Comparison of ENCODE assay signal across 27 cellular contexts in genomic region chr16:5186381-5186903, GRCh38.
"Had no signal": no experiment of that assay in that cellular context is flagged by ENCODE, and none has a peak within 500 bp of the region (broad histone marks: within the 10 kb centered on the region; RNA-seq: fewer than 3 reads in every experiment).

No MANE protein-coding gene starts in this region.

- H3K4me3 ChIP-seq: colonic mucosa, coronary artery, dorsolateral prefrontal cortex, esophagus muscularis mucosa, esophagus squamous epithelium, gastrocnemius medialis, gastroesophageal sphincter, heart left ventricle, heart right ventricle had no signal

- DNase-seq: colonic mucosa; cortex of kidney; dermis blood vessel endothelial cell; dorsolateral prefrontal cortex; effector CD4-positive, alpha-beta T cell; effector CD8-positive, alpha-beta T cell; effector memory CD4-positive, alpha-beta T cell; effector memory CD8-positive, alpha-beta T cell; endodermal cell; erythroblast; esophagus squamous epithelium; foreskin fibroblast; foreskin keratinocyte; foreskin melanocyte; gastrocnemius medialis; glutamatergic neuron; head of caudate nucleus; heart left ventricle; heart right ventricle had no signal

- H3K27ac ChIP-seq: colonic mucosa, coronary artery, dorsolateral prefrontal cortex, epithelial cell of prostate, esophagus muscularis mucosa, esophagus squamous epithelium, foreskin keratinocyte, gastrocnemius medialis, gastroesophageal sphincter, heart left ventricle, heart right ventricle had no signal

- H3K36me3 ChIP-seq: colonic mucosa, esophagus muscularis mucosa, esophagus squamous epithelium, gastrocnemius medialis, gastroesophageal sphincter, heart left ventricle, heart right ventricle had no signal

- H3K4me1 ChIP-seq: colonic mucosa, esophagus muscularis mucosa, esophagus squamous epithelium, foreskin keratinocyte, gastrocnemius medialis, gastroesophageal sphincter, heart left ventricle, heart right ventricle had no signal

- FAIRE-seq: colon, endometrium, endothelial cell of umbilical vein, frontal cortex had no signal

- H3K9me3 ChIP-seq: colonic mucosa, esophagus muscularis mucosa, esophagus squamous epithelium, gastrocnemius medialis, gastroesophageal sphincter, heart right ventricle had no signal

- H3K27me3 ChIP-seq: colonic mucosa, dorsolateral prefrontal cortex, foreskin keratinocyte, gastrocnemius medialis, gastroesophageal sphincter, heart left ventricle, heart right ventricle had no signal
